ENCODE assay signal across 1 cellular context in the genomic region with DNA sequence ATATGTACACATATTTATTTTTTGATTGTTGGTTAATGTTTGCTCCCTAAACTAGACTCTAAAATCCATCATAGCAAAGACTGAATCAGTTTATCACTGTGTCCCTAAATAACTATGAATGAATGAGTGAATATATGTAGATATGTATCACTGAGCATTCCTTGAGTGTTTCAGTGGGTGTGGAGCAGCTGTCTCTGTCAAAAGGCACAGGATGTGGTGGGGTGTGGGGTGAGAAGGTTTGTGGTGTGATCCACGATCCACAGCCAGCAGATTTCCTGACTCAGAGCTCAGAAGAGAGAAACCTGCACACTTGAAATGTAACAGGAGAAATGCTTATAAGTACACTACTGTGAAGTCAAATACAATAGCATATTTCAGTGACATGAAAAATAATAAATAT.
TF ChIP-seq lines count a peak whose summit lies in the region.

No MANE protein-coding gene starts in this region.

TF ChIP-seq in GM23338, 12 proteins besides CTCF, POLR2A, EP300 and RAD21 (continued from another document):
- no peak for TF ChIP-seq ZNF331 (CRISPR knock-in tag; IDR thresholded peaks at IDR 0.05; ENCODE audit: low read depth)
- TF ChIP-seq POLR2AphosphoS5 (IDR thresholded peaks at IDR 0.05; ENCODE audit: low read depth), result no peak
- TF ChIP-seq JUNB (IDR thresholded peaks at IDR 0.05; ENCODE audit: unreplicated experiment), result no peak
- TF ChIP-seq STAT1 (IDR thresholded peaks at IDR 0.05; ENCODE audit: unreplicated experiment), result no peak
- TF ChIP-seq EZH2phosphoT487 (IDR thresholded peaks at IDR 0.05; ENCODE audit: unreplicated experiment), result no peak
TF ChIP-seq in GM23338: peak in this region for 0.
